ENCODE assay signal across 26 cellular contexts in the genomic region with DNA sequence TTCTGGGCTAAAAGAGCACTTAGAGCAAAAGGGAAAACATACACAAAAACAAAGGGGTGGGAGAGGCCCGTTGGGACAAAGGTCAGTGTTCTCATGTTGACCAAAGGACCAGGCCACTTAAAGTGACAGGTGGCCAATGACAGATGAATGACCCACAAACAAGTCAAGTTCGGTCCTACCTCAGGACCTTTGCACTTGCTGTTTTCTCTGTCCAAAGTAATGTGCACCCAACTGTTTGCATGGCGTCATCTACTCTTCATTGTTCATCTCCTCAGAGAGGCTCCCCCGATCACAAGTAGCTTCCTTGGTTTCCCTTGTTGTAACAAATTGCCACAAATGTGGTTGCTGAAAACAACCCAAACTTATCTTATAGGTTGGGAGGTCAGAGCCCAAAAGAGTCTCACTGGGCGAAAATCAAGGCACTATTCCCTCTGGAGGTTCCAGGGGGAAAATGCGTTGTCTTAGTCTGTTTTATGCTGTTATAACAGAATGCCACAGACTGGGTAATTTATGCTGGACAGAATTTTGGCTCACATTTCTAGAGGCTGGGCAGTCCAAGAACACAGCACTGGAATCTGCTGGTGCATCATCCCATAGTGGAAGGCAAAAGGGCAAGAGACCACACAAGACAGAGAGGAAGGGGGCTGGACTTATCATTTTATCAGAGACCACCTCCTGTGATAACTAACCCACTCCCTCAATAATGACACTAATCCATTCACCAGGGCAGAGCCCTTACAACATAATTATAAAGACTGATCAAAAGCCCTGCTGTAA.
"Had no signal": no experiment of that assay in that cellular context is flagged by ENCODE, and none has a peak within 500 bp of the region (broad histone marks: within the 10 kb centered on the region; RNA-seq: fewer than 3 reads in every experiment).

No MANE protein-coding gene starts in this region.

- H3K27ac Mint-ChIP-seq: activated CD4-positive, alpha-beta T cell treated with anti-CD3 and anti-CD28 coated beads, Interleukin-2, amount 10 ng/mL, durations not matched to agents 24 days and 14 days; activated CD8-positive, alpha-beta T cell treated with anti-CD3 and anti-CD28 coated beads, Interleukin-2, amount 10 ng/mL, durations not matched to agents 7 days and 5 days; activated naive CD8-positive, alpha-beta T cell; activated T-cell treated with anti-CD3 and anti-CD28 coated beads, Interleukin-2, amount 50 U/mL, for 72 hours; memory B cell; T-helper 17 cell; WTC11 had no signal

- H3K27ac ChIP-seq: right atrium auricular region, skin epidermis had no signal

- H3K4me1 Mint-ChIP-seq: activated CD4-positive, alpha-beta T cell treated with anti-CD3 and anti-CD28 coated beads, Interleukin-2, amount 10 ng/mL, durations not matched to agents 24 days and 14 days; central memory CD8-positive, alpha-beta T cell; T-helper 17 cell had no signal

- H3K36me3 ChIP-seq: right atrium auricular region had no signal

- DNase-seq: activated CD4-positive, alpha-beta T cell treated with anti-CD3 and anti-CD28 coated beads, Interleukin-2, amount 10 ng/mL, durations not matched to agents 24 days and 14 days; activated CD8-positive, alpha-beta memory T cell treated with anti-CD3 and anti-CD28 coated beads, Interleukin-2, amount 50 U/mL, for 4 hours; activated CD8-positive, alpha-beta T cell treated with anti-CD3 and anti-CD28 coated beads, Interleukin-2, amount 10 ng/mL, durations not matched to agents 7 days and 5 days; activated gamma-delta T cell; activated T-cell treated with anti-CD3 and anti-CD28 coated beads, Interleukin-2, amount 50 U/mL, for 72 hours; amniotic stem cell; cortex of kidney; effector memory CD4-positive, alpha-beta T cell; foreskin fibroblast; glutamatergic neuron; hypothalamus; nucleus accumbens; posterior cingulate gyrus; stimulated activated CD4-positive, alpha-beta T cell treated with anti-CD3 and anti-CD28 coated beads, Interleukin-15, amount 100 ng/mL, for 24 hours; stimulated activated CD4-positive, alpha-beta T cell treated with anti-CD3 and anti-CD28 coated beads, Interleukin-4, amount 100 ng/mL, for 1 hour; stimulated activated naive CD4-positive, alpha-beta T cell; T-helper 17 cell; trophoblast cell had no signal

- H3K4me3 ChIP-seq: body of pancreas, right atrium auricular region, skin epidermis had no signal

- H3K4me3 Mint-ChIP-seq: activated CD4-positive, alpha-beta T cell treated with anti-CD3 and anti-CD28 coated beads, Interleukin-2, amount 10 ng/mL, durations not matched to agents 24 days and 14 days; activated CD8-positive, alpha-beta T cell treated with anti-CD3 and anti-CD28 coated beads, Interleukin-2, amount 10 ng/mL, durations not matched to agents 7 days and 5 days; activated naive CD8-positive, alpha-beta T cell; activated T-cell treated with anti-CD3 and anti-CD28 coated beads, Interleukin-2, amount 50 U/mL, for 72 hours; central memory CD8-positive, alpha-beta T cell; memory B cell; nephron; T-helper 17 cell; WTC11 had no signal

- ATAC-seq: activated CD8-positive, alpha-beta T cell treated with anti-CD3 and anti-CD28 coated beads, Interleukin-2, amount 10 ng/mL, durations not matched to agents 7 days and 5 days; activated T-cell treated with anti-CD3 and anti-CD28 coated beads, Interleukin-2, amount 50 U/mL, for 72 hours; body of pancreas; T-helper 17 cell; WTC11 had no signal

- H3K9me3 ChIP-seq: body of pancreas had no signal

- H3K36me3 Mint-ChIP-seq: activated naive CD8-positive, alpha-beta T cell had no signal

- H3K27me3 ChIP-seq: body of pancreas, right atrium auricular region had no signal

- H3K9me3 Mint-ChIP-seq: activated CD4-positive, alpha-beta T cell treated with anti-CD3 and anti-CD28 coated beads, Interleukin-2, amount 10 ng/mL, durations not matched to agents 24 days and 14 days; central memory CD8-positive, alpha-beta T cell; nephron had no signal
